In genomic region chr2:152103271-152103670, GRCh38 we compare ENCODE assay signal across 35 cellular contexts. TPM values are rescaled to one million over a fixed set of nuclear protein-coding genes. Genes with fewer than 3 reads are reported as not detected.
"Had no signal": no experiment of that assay in that cellular context is flagged by ENCODE, and none has a peak within 500 bp of the region (broad histone marks: within the 10 kb centered on the region; RNA-seq: fewer than 3 reads in every experiment).

No MANE protein-coding gene starts in this region.

- H3K4me3 ChIP-seq: MG63 had no signal

- H3K4me2 ChIP-seq: KMS-11 had no signal

- H3K36me3 ChIP-seq: MG63 had no signal

- H3K9me3 ChIP-seq: MG63 had no signal

- H3K27ac ChIP-seq: KMS-11 had no signal

- DNase-seq: Karpas-422, Kasumi-1, MG63, MM.1S, MV-4-11, NCI-H1048, NCI-H1092, NCI-H1092 treated with DMSO at 0.1 percent for 48 hours, NCI-H1105, NCI-H1105 treated with DMSO at 0.1 percent for 48 hours, NCI-H1417, NCI-H1417 treated with DMSO at 0.1 percent for 48 hours, NCI-H1436, NCI-H1436 treated with DMSO at 0.1 percent for 48 hours, NCI-H146, NCI-H1694, NCI-H1694 treated with DMSO at 0.1 percent for 48 hours, NCI-H187, NCI-H187 treated with DMSO at 0.1 percent for 48 hours, NCI-H1930, NCI-H2029, NCI-H2029 treated with DMSO at 0.1 percent for 48 hours, NCI-H2081, NCI-H2081 treated with DMSO at 0.1 percent for 48 hours, NCI-H2107, NCI-H2171, NCI-H2171 treated with DMSO at 0.1 percent for 48 hours, NCI-H2227 treated with DMSO at 0.1 percent for 48 hours, NCI-H226, NCI-H345, NCI-H446, NCI-H446 treated with DMSO at 0.1 percent for 48 hours, NCI-H510A had no signal

- H3K9ac ChIP-seq: KMS-11 had no signal

RNA-seq across cellular contexts. Expression of gene CACNB4, which starts 4.4 kb away (rescaled TPM):
- total RNA-seq: M059J had no signal
